Comparison of ENCODE assay signal across 27 cellular contexts in genomic region chr10:30371954-30372353, GRCh38. TPM values are rescaled to one million over a fixed set of nuclear protein-coding genes. Genes with fewer than 3 reads are reported as not detected.
DNase-seq lines count a peak whose midpoint lies in the region; ATAC-seq and TF ChIP-seq lines count a peak whose summit lies in the region.
"Had no signal": no experiment of that assay in that cellular context is flagged by ENCODE, and none has a peak within 500 bp of the region (broad histone marks: within the 10 kb centered on the region; RNA-seq: fewer than 3 reads in every experiment).

No MANE protein-coding gene starts in this region.

- no peak overlapping the region for H3K4ac ChIP-seq in neuronal stem cell (ENCODE audit: low read length)

- H2AK5ac ChIP-seq in neuronal stem cell (ENCODE audit: low read depth, low read length): no peak overlapping the region

- H3K27ac ChIP-seq in PC-3 (ENCODE audit: low read length) (no peak overlapping the region), neuronal stem cell (replicated peaks; ENCODE audit: low read length) (no peak overlapping the region)
- H3K27ac ChIP-seq: epithelial cell of prostate, HL-60, lower lobe of right lung, right lobe of liver, WERI-Rb-1 had no signal

- H3K36me3 ChIP-seq in PC-3 (ENCODE audit: low read depth, low read length): no peaks in the 10 kb centered on the region
- no peaks in the 10 kb centered on the region for H3K36me3 ChIP-seq in neuronal stem cell (replicated peaks in 1 of 2; ENCODE audit: control insufficient read depth in 2 of 2, insufficient read depth in 2 of 2, low read length in 2 of 2)
- H3K36me3 ChIP-seq: lower lobe of right lung, right lobe of liver, WERI-Rb-1 had no signal

- H4K8ac ChIP-seq in neuronal stem cell (ENCODE audit: low read depth, low read length): no peak overlapping the region

- H4K91ac ChIP-seq in neuronal stem cell (ENCODE audit: low read depth, low read length, poor library complexity): no peak overlapping the region

- intact Hi-C loops in PC-3 (cut with micrococcal nuclease): no loop called here

- H3K9ac ChIP-seq in PC-3 (ENCODE audit: low read length): no peak overlapping the region
- no peak overlapping the region for H3K9ac ChIP-seq in neuronal stem cell (ENCODE audit: low read depth, low read length, poor library complexity)

- H4K20me1 ChIP-seq in PC-3 (ENCODE audit: low read length): no peaks in the 10 kb centered on the region

- no peak overlapping the region for H2BK120ac ChIP-seq in neuronal stem cell (ENCODE audit: low read depth, low read length)

- no peaks in the 10 kb centered on the region for H3F3A ChIP-seq in PC-3 (ENCODE audit: low read length, unreplicated experiment)

- no peak overlapping the region for H3K18ac ChIP-seq in neuronal stem cell (ENCODE audit: low read length)

- no peaks in the 10 kb centered on the region for H3K79me2 ChIP-seq in PC-3 (ENCODE audit: low read length)

- no peak overlapping the region for H2BK15ac ChIP-seq in neuronal stem cell (ENCODE audit: low read length)

- DNase-seq in NCI-H1417 (lab: John Stamatoyannopoulos, UW): peak in 2 of 3 experiments; percentile 37 to 62
- no peak for DNase-seq in NCI-H1417 treated with DMSO at 0.1 percent for 48 hours (lab: John Stamatoyannopoulos, UW)
- peak; percentile 55 for DNase-seq in DMS79 treated with DMSO at 0.1 percent for 48 hours (lab: John Stamatoyannopoulos, UW)
- DNase-seq in PC-3: peak; percentile 65
- DNase-seq in neuronal stem cell (ENCODE audit: low spot score): no peak
- DNase-seq in activated gamma-delta T cell (lab: John Stamatoyannopoulos, UW): no peak
- DNase-seq in SK-N-DZ (ENCODE audit: low spot score): no peak
- DNase-seq: 8988T; activated CD4-positive, alpha-beta T cell treated with anti-CD3 and anti-CD28 coated beads, Interleukin-2, amount 10 ng/mL, durations not matched to agents 7 days and 5 days; CD8-positive, alpha-beta T cell; H7; kidney; lower lobe of right lung; NCI-H1048; NCI-H2081 treated with DMSO at 0.1 percent for 48 hours; NCI-H526 treated with DMSO at 0.1 percent for 48 hours; right lobe of liver; stimulated activated CD4-positive, alpha-beta T cell treated with anti-CD3 and anti-CD28 coated beads, Interleukin-12 subunit alpha, Interleukin-12 subunit beta, amount 100 ng/mL, for 4 hours; stimulated activated CD4-positive, alpha-beta T cell treated with anti-CD3 and anti-CD28 coated beads, Interleukin-4, amount 100 ng/mL, for 4 hours; stimulated activated naive CD4-positive, alpha-beta T cell treated with Interleukin-2 at 50 U/mL for 16 hours; T-helper 9 cell; WERI-Rb-1 had no signal

- H3K4me1 ChIP-seq in PC-3 (ENCODE audit: insufficient read depth, low read length) (peaks cover 15% of the 10 kb centered on the region), neuronal stem cell (ENCODE audit: control insufficient read depth in 2 of 2, insufficient read depth in 1 of 2, low read depth in 1 of 2, low read length in 2 of 2) (peaks cover 1 to 3% of the 10 kb centered on the region in 2 donors)
- H3K4me1 ChIP-seq: lower lobe of right lung, right lobe of liver had no signal

- peak overlapping the region; percentile 8 for H3K14ac ChIP-seq in neuronal stem cell (ENCODE audit: low read length)

- H3K4me3 ChIP-seq in PC-3 (ENCODE audit: low read length): no peak overlapping the region
- H3K4me3 ChIP-seq in neuronal stem cell (ENCODE audit: low read length in 2 of 2): no peak overlapping the region
- H3K4me3 ChIP-seq: lower lobe of right lung, right lobe of liver had no signal

- no peak overlapping the region for H2BK5ac ChIP-seq in neuronal stem cell (ENCODE audit: low read length)

- H2AFZ ChIP-seq in PC-3 (ENCODE audit: low read length) (no peak overlapping the region), neuronal stem cell (ENCODE audit: low read length) (no peak overlapping the region)

- H3K23ac ChIP-seq in neuronal stem cell (ENCODE audit: low read depth, low read length, poor library complexity): no peak overlapping the region

- TF ChIP-seq CTCF in PC-3 (conservative IDR thresholded peaks at IDR 0.05; ENCODE audit: low read depth, low read length): no peak

- no peak overlapping the region for H2BK12ac ChIP-seq in neuronal stem cell (ENCODE audit: low read length)

- CTCF ChIA-PET in PC-3 (lab: Charles Lee): interaction anchor here (1.0 kb wide), 2 partner anchors 12 to 13 kb away, joined by 4 to 7 read pairs; no protein-coding TSS in a partner anchor

- WGBS in neuronal stem cell (ENCODE audit: extremely low coverage in 2 of 2, insufficient read length in 2 of 2, insufficient replicate concordance in 1 of 2), 2 donors: no CpG with 5 or more reads among the region's 2 CpGs

- peaks cover 2% of the 10 kb centered on the region for H3K79me1 ChIP-seq in neuronal stem cell (ENCODE audit: low read depth, low read length)

- BruUV-seq in PC-3 (replicated peaks; lab: Mats Ljungman, UMichigan): no TSS peak

- H3K9me3 ChIP-seq in PC-3 (ENCODE audit: low read length) (no peaks in the 10 kb centered on the region), neuronal stem cell (replicated peaks in 1 of 2; ENCODE audit: control insufficient read depth in 2 of 2, insufficient read depth in 1 of 2, low read depth in 1 of 2, low read length in 2 of 2) (no peaks in the 10 kb centered on the region)
- H3K9me3 ChIP-seq: lower lobe of right lung, right lobe of liver had no signal

- ATAC-seq in PC-3 (peak; percentile 95), GM19463 (IDR thresholded peaks at IDR 0.05; ENCODE audit: unreplicated experiment) (no peak)
- ATAC-seq: CD8-positive, alpha-beta T cell; HepG2; right lobe of liver; SK-N-SH treated with all-trans-retinoic acid at 6 μM for 48 hours had no signal

- peak overlapping the region; percentile 44 for H3K4me2 ChIP-seq in PC-3 (ENCODE audit: low read length)
- no peak overlapping the region for H3K4me2 ChIP-seq in neuronal stem cell (ENCODE audit: insufficient read depth, low read length, poor library complexity, severe bottlenecking)

- no peaks in the 10 kb centered on the region for H3K9me2 ChIP-seq in PC-3 (replicated peaks; ENCODE audit: low read length)

- H3K27me3 ChIP-seq in PC-3 (ENCODE audit: low read length): no peaks in the 10 kb centered on the region
- peaks cover 0 to 20% (median 0%) of the 10 kb centered on the region in 3 experiments for H3K27me3 ChIP-seq in neuronal stem cell (ENCODE audit: control insufficient read depth in 3 of 3, insufficient read depth in 3 of 3, low read depth in 1 of 3, low read length in 3 of 3)
- H3K27me3 ChIP-seq: right lobe of liver had no signal

- POLR2A ChIA-PET in PC-3 (lab: Charles Lee; ENCODE audit: unreplicated experiment): no interaction called here

RNA-seq across cellular contexts. Expression of gene MTPAP, which starts 22.9 kb away (rescaled TPM):
- 7.5 and 15.7 TPM in 2 replicates for total RNA-seq in PC-3 (2014; rRNA removed)
- polyA plus RNA-seq in neuronal stem cell (2013, experiment 1 of 2): 15.9 TPM
- polyA plus RNA-seq in neuronal stem cell (2013, experiment 2 of 2): 16.9 TPM
- polyA plus RNA-seq in SK-N-DZ (2014; cell fraction: cytosol; rRNA removed): 13.2 and 13.4 TPM in 2 replicates
- polyA plus RNA-seq in SK-N-DZ (2014; cell fraction: nucleus; rRNA removed): 5.8 and 13.7 TPM in 2 replicates

Comparison
In these comparisons a context has a peak if more than half of its experiments do, and no peak if none do; other contexts are left out.
1. DNase-seq: peak in NCI-H1417 (2 of 3), DMS79 treated with DMSO at 0.1 percent for 48 hours (single experiment) and PC-3 (single experiment); none in NCI-H1417 treated with DMSO at 0.1 percent for 48 hours (single experiment), neuronal stem cell (single experiment), activated gamma-delta T cell (single experiment) and SK-N-DZ (single experiment).